8 cellular contexts compared by ENCODE assay signal in the genomic region with DNA sequence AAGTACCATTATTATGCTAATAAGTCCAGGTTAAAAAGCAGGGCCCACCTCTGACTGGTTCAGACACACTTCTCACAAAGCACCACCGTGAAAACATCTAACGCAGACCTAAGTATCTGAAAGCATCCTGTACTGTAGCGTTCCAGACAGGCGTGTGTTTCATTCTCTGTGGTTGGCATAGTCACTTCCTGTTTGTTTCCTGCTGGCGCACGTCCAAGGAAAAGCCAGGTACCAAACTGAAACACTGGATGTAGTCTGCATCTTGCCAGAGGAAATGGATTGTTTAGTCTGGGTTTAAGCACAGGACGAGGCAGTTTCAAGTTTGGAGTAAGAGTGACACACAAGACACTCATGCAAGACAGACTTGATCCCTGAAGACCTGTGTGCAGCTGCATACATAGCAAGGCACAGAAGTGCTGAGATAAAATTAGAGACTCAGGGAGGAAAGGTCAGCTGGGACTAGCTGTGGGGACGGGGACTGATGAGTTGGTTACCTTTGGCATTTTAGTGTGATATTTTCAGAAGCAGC. TPM values are rescaled to one million over a fixed set of nuclear protein-coding genes. Genes with fewer than 3 reads are reported as not detected.
DNase-seq lines count a peak whose midpoint lies in the region; ATAC-seq lines count a peak whose summit lies in the region.

No MANE protein-coding gene starts in this region.

- peak overlapping the region; percentile 75 for H3K27ac Mint-ChIP-seq in T-helper 1 cell treated with Interleukin-12 subunit alpha and Interleukin-12 subunit beta and Interleukin-4 antibody, amounts not matched to agents 30 μg/mL and 1 μg/mL, for 36 hours
- H3K27ac Mint-ChIP-seq in activated naive CD8-positive, alpha-beta T cell treated with anti-CD3 and anti-CD28 coated beads, Interleukin-2, amount 50 U/mL, for 24 hours, result peak overlapping the region; percentile 71

- ATAC-seq in activated naive CD8-positive, alpha-beta T cell treated with anti-CD3 and anti-CD28 coated beads, Interleukin-2, amount 50 U/mL, for 24 hours, result peak; percentile 83
- ATAC-seq in left colon, result peak; percentile 45
- ATAC-seq in HG03095 (IDR thresholded peaks at IDR 0.05; ENCODE audit: unreplicated experiment), result no peak

- no peaks in the 10 kb centered on the region for H3K27me3 Mint-ChIP-seq in T-helper 1 cell treated with Interleukin-12 subunit alpha and Interleukin-12 subunit beta and Interleukin-4 antibody, amounts not matched to agents 30 μg/mL and 1 μg/mL, for 36 hours (ENCODE audit: low read depth)
- no peaks in the 10 kb centered on the region for H3K27me3 Mint-ChIP-seq in activated naive CD8-positive, alpha-beta T cell treated with anti-CD3 and anti-CD28 coated beads, Interleukin-2, amount 50 U/mL, for 24 hours

- peak; percentile 25 for DNase-seq in NCI-H2171 treated with DMSO at 0.1 percent for 48 hours (lab: John Stamatoyannopoulos, UW)
- no peak for DNase-seq in NCI-H2171 (lab: John Stamatoyannopoulos, UW)
- peak; percentile 28 for DNase-seq in KG1 (lab: John Stamatoyannopoulos, UW)
- DNase-seq in activated naive CD8-positive, alpha-beta T cell treated with anti-CD3 and anti-CD28 coated beads, Interleukin-2, amount 50 U/mL, for 24 hours, result peak; percentile 67
- DNase-seq in left colon, result peak in 1 of 2 donors; percentile 55
- peak; percentile 49 for DNase-seq in stimulated activated CD8-positive, alpha-beta memory T cell treated with anti-CD3 and anti-CD28 coated beads, Interleukin-4, amount 100 ng/mL, for 24 hours (ENCODE audit: low read depth)

- H3K4me1 Mint-ChIP-seq in T-helper 1 cell treated with Interleukin-12 subunit alpha and Interleukin-12 subunit beta and Interleukin-4 antibody, amounts not matched to agents 30 μg/mL and 1 μg/mL, for 36 hours (ENCODE audit: low read depth), result peaks cover 18% of the 10 kb centered on the region
- peaks cover 54% of the 10 kb centered on the region for H3K4me1 Mint-ChIP-seq in activated naive CD8-positive, alpha-beta T cell treated with anti-CD3 and anti-CD28 coated beads, Interleukin-2, amount 50 U/mL, for 24 hours

- H3K4me3 Mint-ChIP-seq in T-helper 1 cell treated with Interleukin-12 subunit alpha and Interleukin-12 subunit beta and Interleukin-4 antibody, amounts not matched to agents 30 μg/mL and 1 μg/mL, for 36 hours, result peak overlapping the region; percentile 55
- peak overlapping the region; percentile 65 for H3K4me3 Mint-ChIP-seq in activated naive CD8-positive, alpha-beta T cell treated with anti-CD3 and anti-CD28 coated beads, Interleukin-2, amount 50 U/mL, for 24 hours

- intact Hi-C loops in left colon (cut with DNase I, micrococcal nuclease), result loop anchor here in 1 of 2 donors (10.0 kb wide), 1 partner anchor 515 kb away; no protein-coding TSS in a partner anchor

- H3K36me3 Mint-ChIP-seq in T-helper 1 cell treated with Interleukin-12 subunit alpha and Interleukin-12 subunit beta and Interleukin-4 antibody, amounts not matched to agents 30 μg/mL and 1 μg/mL, for 36 hours (ENCODE audit: low read depth), result peaks cover 31% of the 10 kb centered on the region
- H3K36me3 Mint-ChIP-seq in activated naive CD8-positive, alpha-beta T cell treated with anti-CD3 and anti-CD28 coated beads, Interleukin-2, amount 50 U/mL, for 24 hours (ENCODE audit: low read depth), result peaks cover 30% of the 10 kb centered on the region

- peaks cover 11% of the 10 kb centered on the region for H3K9me3 Mint-ChIP-seq in T-helper 1 cell treated with Interleukin-12 subunit alpha and Interleukin-12 subunit beta and Interleukin-4 antibody, amounts not matched to agents 30 μg/mL and 1 μg/mL, for 36 hours
- H3K9me3 Mint-ChIP-seq in activated naive CD8-positive, alpha-beta T cell treated with anti-CD3 and anti-CD28 coated beads, Interleukin-2, amount 50 U/mL, for 24 hours, result peaks cover 6% of the 10 kb centered on the region

RNA-seq across cellular contexts. Expression of gene BPGM, which starts 23.3 kb away (rescaled TPM):
- 1 to 10 TPM; 7.7 to 9.7 TPM for total RNA-seq in left colon
